ENCODE assay signal across 8 cellular contexts in the genomic region with DNA sequence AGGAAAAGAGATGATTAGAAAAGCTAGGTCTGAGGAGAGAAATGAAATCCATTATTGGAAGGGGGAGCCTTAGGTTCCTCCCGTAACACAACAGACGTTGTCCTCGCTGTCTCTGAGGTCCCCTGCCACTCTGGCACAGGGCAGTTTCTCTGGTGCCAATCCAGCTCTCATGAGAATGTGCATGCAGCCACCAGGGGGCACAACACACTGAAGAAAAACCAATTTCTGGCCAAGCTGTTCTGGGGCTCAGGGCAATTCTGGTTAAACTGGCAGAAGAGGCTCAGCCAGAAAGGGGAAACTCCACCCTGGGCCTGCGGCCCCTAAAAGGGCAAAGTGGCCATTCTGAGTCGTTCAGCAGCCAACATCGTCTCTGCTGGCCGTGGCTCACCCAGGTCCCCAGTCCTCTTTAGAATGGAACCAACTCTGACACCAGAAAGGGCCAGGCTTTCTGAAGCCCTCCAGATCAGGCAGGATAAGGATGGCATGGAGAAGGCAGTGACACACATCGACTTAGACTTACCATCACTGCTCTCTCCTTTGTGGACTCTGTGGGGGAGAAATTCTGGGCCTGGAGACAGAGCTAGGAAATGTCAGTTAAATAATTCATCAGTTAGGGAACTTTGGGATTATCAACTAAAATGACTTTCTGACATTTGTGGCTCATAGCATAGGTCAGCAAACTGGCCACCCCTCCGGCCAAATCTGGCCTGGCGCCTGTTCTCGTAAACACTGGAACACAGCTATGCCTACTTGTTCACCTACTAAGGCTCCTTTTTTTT. TPM values are rescaled to one million over a fixed set of nuclear protein-coding genes. Genes with fewer than 3 reads are reported as not detected.
DNase-seq lines count a peak whose midpoint lies in the region; ATAC-seq and TF ChIP-seq lines count a peak whose summit lies in the region.

No MANE protein-coding gene starts in this region.

- H3K4me1 ChIP-seq in cardiac muscle cell (ENCODE audit: low read depth) = no peaks in the 10 kb centered on the region
- peaks cover 29% of the 10 kb centered on the region for H3K4me1 ChIP-seq in upper lobe of right lung

- H3K9me3 ChIP-seq in cardiac muscle cell (ENCODE audit: low read depth) = no peaks in the 10 kb centered on the region
- no peaks in the 10 kb centered on the region for H3K9me3 ChIP-seq in upper lobe of right lung

- H3K27ac ChIP-seq in cardiac muscle cell = no peak overlapping the region
- peak overlapping the region; percentile 45 for H3K27ac ChIP-seq in upper lobe of right lung

- peaks cover 21% of the 10 kb centered on the region for H3K36me3 Mint-ChIP-seq in progenitor cell of endocrine pancreas (ENCODE audit: insufficient read depth)

- no peaks in the 10 kb centered on the region for H3K9me3 Mint-ChIP-seq in progenitor cell of endocrine pancreas (ENCODE audit: low read depth)

- H3K4me3 ChIP-seq in GM12865 (ENCODE audit: low read depth, low read length) = no peak overlapping the region
- no peak overlapping the region for H3K4me3 ChIP-seq in HFF-Myc (replicated peaks; ENCODE audit: low read depth, low read length)
- no peak overlapping the region for H3K4me3 ChIP-seq in cardiac muscle cell
- H3K4me3 ChIP-seq in upper lobe of right lung = no peak overlapping the region

- peaks cover 11% of the 10 kb centered on the region for H3K36me3 ChIP-seq in cardiac muscle cell
- peaks cover 43% of the 10 kb centered on the region for H3K36me3 ChIP-seq in upper lobe of right lung

- DNase-seq in GM12865 (ENCODE audit: low read depth) (peak; percentile 85), HFF-Myc (ENCODE audit: extremely low read depth, low read depth) (no peak), NCI-H1048 (lab: John Stamatoyannopoulos, UW) (peak; percentile 15), SW480 (ENCODE audit: low spot score) (peak; percentile 33), cardiac muscle cell (ENCODE audit: low read depth in 1 of 2, low spot score in 1 of 2) (peak; percentile 69 to 82), progenitor cell of endocrine pancreas (ENCODE audit: low spot score, unreplicated experiment) (peak; percentile 58), upper lobe of right lung (peak; percentile 84)
- DNase-seq in activated naive CD8-positive, alpha-beta T cell treated with anti-CD3 and anti-CD28 coated beads, Interleukin-2, amount 50 U/mL, for 16 hours (ENCODE audit: low read depth, low spot score) = peak; percentile 49

- peak; percentile 90 for ATAC-seq in upper lobe of right lung

- H3K27me3 ChIP-seq in cardiac muscle cell (no peaks in the 10 kb centered on the region), upper lobe of right lung (no peaks in the 10 kb centered on the region)

- H3K4me1 Mint-ChIP-seq in progenitor cell of endocrine pancreas (ENCODE audit: low read depth) = no peaks in the 10 kb centered on the region

- H3K27me3 Mint-ChIP-seq in progenitor cell of endocrine pancreas = no peaks in the 10 kb centered on the region

- peak overlapping the region; percentile 39 for H3K27ac Mint-ChIP-seq in progenitor cell of endocrine pancreas

- no peak overlapping the region for H3K4me3 Mint-ChIP-seq in progenitor cell of endocrine pancreas (ENCODE audit: low read depth)

- intact Hi-C loops in upper lobe of right lung (cut with DNase I) = no loop called here

- TF ChIP-seq CTCF in GM12865 (IDR thresholded peaks at IDR 0.05; ENCODE audit: insufficient read depth, low read depth, low read length, missing control alignments) (peak; percentile 76), HFF-Myc (IDR thresholded peaks at IDR 0.05; ENCODE audit: low read depth, low read length, missing control alignments) (peak; percentile 85), cardiac muscle cell (IDR thresholded peaks at IDR 0.05; ENCODE audit: low read depth, low read length) (peak; percentile 78), progenitor cell of endocrine pancreas (IDR thresholded peaks at IDR 0.05; ENCODE audit: unreplicated experiment) (peak; percentile 76), upper lobe of right lung (IDR thresholded peaks at IDR 0.05) (peak; percentile 81)

RNA-seq across cellular contexts. Expression of a gene that starts 58.5 kb away (rescaled TPM):
- total RNA-seq in cardiac muscle cell = 79.6 and 105 TPM in 2 replicates
- polyA plus RNA-seq in cardiac muscle cell = 68.1 and 75.1 TPM in 2 replicates
- total RNA-seq in progenitor cell of endocrine pancreas = 79.3 and 80.8 TPM in 2 replicates
- 112 TPM for total RNA-seq in upper lobe of right lung
